Comparison of ENCODE assay signal across 1 cellular context in genomic region chr13:48037346-48038173, GRCh38.
A peak's percentile ranks its signal among the peaks of the same experiment; 100 is the strongest.
TF ChIP-seq lines count a peak whose summit lies in the region.

NUDT15 (plus strand) TSS chr13:48037726; CDS start chr13:48037747, 21 bp downstream.

TF ChIP-seq in HepG2, 621 proteins besides CTCF, POLR2A, EP300 and RAD21 (continued from another document and continues in another):
- TF ChIP-seq E2F2 (CRISPR knock-in tag; IDR thresholded peaks at IDR 0.05; ENCODE audit: borderline replicate concordance) (no peak; the same call in 1 of the 2 replicates), ZNF737 (CRISPR knock-in tag; IDR thresholded peaks at IDR 0.05; ENCODE audit: borderline replicate concordance) (no peak), ATF7-NPFF (CRISPR knock-in tag; IDR thresholded peaks at IDR 0.05; ENCODE audit: low read depth) (peak; percentile 98), CHCHD3 (CRISPR knock-in tag; IDR thresholded peaks at IDR 0.05) (peak; percentile 93; the same call in 1 of the 2 replicates), ZNF318 (CRISPR knock-in tag; IDR thresholded peaks at IDR 0.05) (peak; percentile 83), ZFP90 (CRISPR knock-in tag; IDR thresholded peaks at IDR 0.05; ENCODE audit: borderline replicate concordance) (peak; percentile 79; the same call in 1 of the 2 replicates), ZNF768 (CRISPR knock-in tag; IDR thresholded peaks at IDR 0.05) (peak; percentile 85; the same call in 1 of the 2 replicates), TOPORS (CRISPR knock-in tag; IDR thresholded peaks at IDR 0.05) (peak; percentile 90), ELK4 (CRISPR knock-in tag; IDR thresholded peaks at IDR 0.05; ENCODE audit: borderline replicate concordance) (no peak), ZNF3 (CRISPR knock-in tag; IDR thresholded peaks at IDR 0.05) (no peak), CBX5 (CRISPR knock-in tag; IDR thresholded peaks at IDR 0.05; ENCODE audit: borderline replicate concordance) (peak; percentile 63; the same call in 1 of the 2 replicates), ZNF619 (CRISPR knock-in tag; IDR thresholded peaks at IDR 0.05) (no peak; the same call in 1 of the 2 replicates), TARDBP (CRISPR knock-in tag; IDR thresholded peaks at IDR 0.05) (peak; percentile 91), ONECUT2 (CRISPR knock-in tag; IDR thresholded peaks at IDR 0.05) (peak; percentile 46; the same call in 1 of the 2 replicates), ZNF235 (CRISPR knock-in tag; IDR thresholded peaks at IDR 0.05; ENCODE audit: borderline replicate concordance) (no peak), GABPA (IDR thresholded peaks at IDR 0.05; ENCODE audit: low read depth, low read length) (peak; percentile 75), GABPA (CRISPR knock-in tag; IDR thresholded peaks at IDR 0.05; ENCODE audit: low read depth) (peak; percentile 87), KLF13 (CRISPR knock-in tag; IDR thresholded peaks at IDR 0.05) (no peak), BRD4 (CRISPR knock-in tag; IDR thresholded peaks at IDR 0.05) (peak; percentile 83), ZSCAN20 (CRISPR knock-in tag; IDR thresholded peaks at IDR 0.05; ENCODE audit: borderline replicate concordance) (no peak; the same call in 1 of the 2 replicates), ZNF569 (CRISPR knock-in tag; IDR thresholded peaks at IDR 0.05; ENCODE audit: borderline replicate concordance) (peak; percentile 84; the same call in 1 of the 2 replicates), USF2 (IDR thresholded peaks at IDR 0.05; ENCODE audit: low read depth, low read length) (no peak), USF2 (CRISPR knock-in tag; IDR thresholded peaks at IDR 0.05; ENCODE audit: borderline replicate concordance) (peak; percentile 53; the same call in 1 of the 2 replicates), ZNF264 (CRISPR knock-in tag; IDR thresholded peaks at IDR 0.05) (no peak), THAP8 (CRISPR knock-in tag; IDR thresholded peaks at IDR 0.05; ENCODE audit: borderline replicate concordance) (peak; percentile 25; the same call in 1 of the 2 replicates), FOXA3 (CRISPR knock-in tag; IDR thresholded peaks at IDR 0.05) (peak; percentile 62), IRF2 (CRISPR knock-in tag; IDR thresholded peaks at IDR 0.05) (no peak; the same call in 1 of the 2 replicates), HIC2 (CRISPR knock-in tag; IDR thresholded peaks at IDR 0.05; ENCODE audit: low read depth) (peak; percentile 36; the same call in 1 of the 2 replicates), ZZZ3 (CRISPR knock-in tag; IDR thresholded peaks at IDR 0.05; ENCODE audit: borderline replicate concordance) (peak; percentile 97), PAWR (CRISPR knock-in tag; IDR thresholded peaks at IDR 0.05; ENCODE audit: borderline replicate concordance) (peak; percentile 86; the same call in 1 of the 2 replicates), KLF16 (CRISPR knock-in tag; IDR thresholded peaks at IDR 0.05) (peak in 1 of 2 experiments; percentile 87; a peak in 2 of 4 replicates), GATAD1 (CRISPR knock-in tag; IDR thresholded peaks at IDR 0.05) (peak; percentile 96), ZSCAN22 (CRISPR knock-in tag; IDR thresholded peaks at IDR 0.05) (peak; percentile 66; the same call in 1 of the 2 replicates), SSRP1 (CRISPR knock-in tag; IDR thresholded peaks at IDR 0.05) (0 out of 2 replicates have a peak, but pooled peaks have one; percentile 73), HOXA3 (CRISPR knock-in tag; IDR thresholded peaks at IDR 0.05) (peak; percentile 98), ZNF383 (CRISPR knock-in tag; IDR thresholded peaks at IDR 0.05; ENCODE audit: borderline replicate concordance) (peak; percentile 78)
- TF ChIP-seq, protein P1, sequence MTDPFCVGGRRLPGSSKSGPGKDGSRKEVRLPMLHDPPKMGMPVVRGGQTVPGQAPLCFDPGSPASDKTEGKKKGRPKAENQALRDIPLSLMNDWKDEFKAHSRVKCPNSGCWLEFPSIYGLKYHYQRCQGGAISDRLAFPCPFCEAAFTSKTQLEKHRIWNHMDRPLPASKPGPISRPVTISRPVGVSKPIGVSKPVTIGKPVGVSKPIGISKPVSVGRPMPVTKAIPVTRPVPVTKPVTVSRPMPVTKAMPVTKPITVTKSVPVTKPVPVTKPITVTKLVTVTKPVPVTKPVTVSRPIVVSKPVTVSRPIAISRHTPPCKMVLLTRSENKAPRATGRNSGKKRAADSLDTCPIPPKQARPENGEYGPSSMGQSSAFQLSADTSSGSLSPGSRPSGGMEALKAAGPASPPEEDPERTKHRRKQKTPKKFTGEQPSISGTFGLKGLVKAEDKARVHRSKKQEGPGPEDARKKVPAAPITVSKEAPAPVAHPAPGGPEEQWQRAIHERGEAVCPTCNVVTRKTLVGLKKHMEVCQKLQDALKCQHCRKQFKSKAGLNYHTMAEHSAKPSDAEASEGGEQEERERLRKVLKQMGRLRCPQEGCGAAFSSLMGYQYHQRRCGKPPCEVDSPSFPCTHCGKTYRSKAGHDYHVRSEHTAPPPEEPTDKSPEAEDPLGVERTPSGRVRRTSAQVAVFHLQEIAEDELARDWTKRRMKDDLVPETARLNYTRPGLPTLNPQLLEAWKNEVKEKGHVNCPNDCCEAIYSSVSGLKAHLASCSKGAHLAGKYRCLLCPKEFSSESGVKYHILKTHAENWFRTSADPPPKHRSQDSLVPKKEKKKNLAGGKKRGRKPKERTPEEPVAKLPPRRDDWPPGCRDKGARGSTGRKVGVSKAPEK (CRISPR knock-in tag; IDR thresholded peaks at IDR 0.05; ENCODE audit: borderline replicate concordance), result no peak
- TF ChIP-seq, protein P2, sequence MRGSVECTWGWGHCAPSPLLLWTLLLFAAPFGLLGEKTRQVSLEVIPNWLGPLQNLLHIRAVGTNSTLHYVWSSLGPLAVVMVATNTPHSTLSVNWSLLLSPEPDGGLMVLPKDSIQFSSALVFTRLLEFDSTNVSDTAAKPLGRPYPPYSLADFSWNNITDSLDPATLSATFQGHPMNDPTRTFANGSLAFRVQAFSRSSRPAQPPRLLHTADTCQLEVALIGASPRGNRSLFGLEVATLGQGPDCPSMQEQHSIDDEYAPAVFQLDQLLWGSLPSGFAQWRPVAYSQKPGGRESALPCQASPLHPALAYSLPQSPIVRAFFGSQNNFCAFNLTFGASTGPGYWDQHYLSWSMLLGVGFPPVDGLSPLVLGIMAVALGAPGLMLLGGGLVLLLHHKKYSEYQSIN (CRISPR knock-in tag; IDR thresholded peaks at IDR 0.05; ENCODE audit: borderline replicate concordance), result no peak
- TF ChIP-seq, protein P3, sequence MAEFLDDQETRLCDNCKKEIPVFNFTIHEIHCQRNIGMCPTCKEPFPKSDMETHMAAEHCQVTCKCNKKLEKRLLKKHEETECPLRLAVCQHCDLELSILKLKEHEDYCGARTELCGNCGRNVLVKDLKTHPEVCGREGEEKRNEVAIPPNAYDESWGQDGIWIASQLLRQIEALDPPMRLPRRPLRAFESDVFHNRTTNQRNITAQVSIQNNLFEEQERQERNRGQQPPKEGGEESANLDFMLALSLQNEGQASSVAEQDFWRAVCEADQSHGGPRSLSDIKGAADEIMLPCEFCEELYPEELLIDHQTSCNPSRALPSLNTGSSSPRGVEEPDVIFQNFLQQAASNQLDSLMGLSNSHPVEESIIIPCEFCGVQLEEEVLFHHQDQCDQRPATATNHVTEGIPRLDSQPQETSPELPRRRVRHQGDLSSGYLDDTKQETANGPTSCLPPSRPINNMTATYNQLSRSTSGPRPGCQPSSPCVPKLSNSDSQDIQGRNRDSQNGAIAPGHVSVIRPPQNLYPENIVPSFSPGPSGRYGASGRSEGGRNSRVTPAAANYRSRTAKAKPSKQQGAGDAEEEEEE (CRISPR knock-in tag; IDR thresholded peaks at IDR 0.05; ENCODE audit: borderline replicate concordance), result no peak
